Comparison of ENCODE assay signal across 1 cellular context in genomic region chr7:2523461-2523905, GRCh38.
TF ChIP-seq lines count a peak whose summit lies in the region.

No MANE protein-coding gene starts in this region.

TF ChIP-seq in A549, 52 proteins besides CTCF, POLR2A, EP300 and RAD21 (continued from another document):
- TF ChIP-seq, protein P1, sequence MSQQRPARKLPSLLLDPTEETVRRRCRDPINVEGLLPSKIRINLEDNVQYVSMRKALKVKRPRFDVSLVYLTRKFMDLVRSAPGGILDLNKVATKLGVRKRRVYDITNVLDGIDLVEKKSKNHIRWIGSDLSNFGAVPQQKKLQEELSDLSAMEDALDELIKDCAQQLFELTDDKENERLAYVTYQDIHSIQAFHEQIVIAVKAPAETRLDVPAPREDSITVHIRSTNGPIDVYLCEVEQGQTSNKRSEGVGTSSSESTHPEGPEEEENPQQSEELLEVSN (IDR thresholded peaks at IDR 0.05; ENCODE audit: borderline replicate concordance, low read depth) = peak; percentile 52; the same call in 1 of the 2 replicates
- TF ChIP-seq MAZ (IDR thresholded peaks at IDR 0.05; ENCODE audit: borderline replicate concordance, low read depth, low read length) = no peak
- TF ChIP-seq, protein P2, sequence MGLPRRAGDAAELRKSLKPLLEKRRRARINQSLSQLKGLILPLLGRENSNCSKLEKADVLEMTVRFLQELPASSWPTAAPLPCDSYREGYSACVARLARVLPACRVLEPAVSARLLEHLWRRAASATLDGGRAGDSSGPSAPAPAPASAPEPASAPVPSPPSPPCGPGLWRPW (IDR thresholded peaks at IDR 0.05) = no peak
- no peak for TF ChIP-seq HOXA7 (CRISPR knock-in tag; IDR thresholded peaks at IDR 0.05)
TF ChIP-seq in A549: peak in this region for 3.
